Comparison of ENCODE assay signal across 1 cellular context in genomic region chr5:41264019-41264418, GRCh38.
TF ChIP-seq lines count a peak whose summit lies in the region.

No MANE protein-coding gene starts in this region.

TF ChIP-seq in SK-N-SH, 30 proteins besides CTCF, POLR2A, EP300 and RAD21 (continued from another document):
- no peak for TF ChIP-seq ZBTB33 (IDR thresholded peaks at IDR 0.05; ENCODE audit: borderline replicate concordance, low read depth)
- TF ChIP-seq FOXJ3 (CRISPR knock-in tag; IDR thresholded peaks at IDR 0.05) = peak; percentile 81; the same call in 1 of the 2 replicates
- TF ChIP-seq PBX3 (IDR thresholded peaks at IDR 0.05) = 0 out of 2 replicates have a peak, but pooled peaks have one; percentile 12
- peak; percentile 82 for TF ChIP-seq CHD2 (IDR thresholded peaks at IDR 0.05; ENCODE audit: low read length, partially characterized antibody)
- TF ChIP-seq SMC3 (IDR thresholded peaks at IDR 0.05; ENCODE audit: low read depth, low read length) = no peak
- peak; percentile 98 for TF ChIP-seq GATA2 (CRISPR knock-in tag; IDR thresholded peaks at IDR 0.05)
- no peak for TF ChIP-seq SIN3A (IDR thresholded peaks at IDR 0.05; ENCODE audit: borderline replicate concordance, low read depth, low read length)
- peak; percentile 28; the same call in 1 of the 2 replicates for TF ChIP-seq JUND (IDR thresholded peaks at IDR 0.05)
- 0 out of 2 replicates have a peak, but pooled peaks have one; percentile 52 for TF ChIP-seq RFX5 (IDR thresholded peaks at IDR 0.05; ENCODE audit: low read length)
- no peak for TF ChIP-seq FOXM1 (IDR thresholded peaks at IDR 0.05; ENCODE audit: low read depth)
- peak; percentile 28; the same call in 1 of the 2 replicates for TF ChIP-seq MXI1 (IDR thresholded peaks at IDR 0.05; ENCODE audit: low read depth, low read length)
- peak; percentile 64; the same call in 1 of the 2 replicates for TF ChIP-seq NFIC (IDR thresholded peaks at IDR 0.05; ENCODE audit: borderline replicate concordance)
- TF ChIP-seq TCF12 (IDR thresholded peaks at IDR 0.05) = peak; percentile 80
- peak; percentile 64; the same call in 1 of the 2 replicates for TF ChIP-seq POLR2AphosphoS5 (IDR thresholded peaks at IDR 0.05; ENCODE audit: low read depth, low read length)
- peak; percentile 82 for TF ChIP-seq RCOR1 (IDR thresholded peaks at IDR 0.05; ENCODE audit: low read length)
